ENCODE assay signal across 7 cellular contexts in genomic region chr1:104624538-104624937, GRCh38.
"Had no signal": no experiment of that assay in that cellular context is flagged by ENCODE, and none has a peak within 500 bp of the region (broad histone marks: within the 10 kb centered on the region; RNA-seq: fewer than 3 reads in every experiment).

No MANE protein-coding gene starts in this region.

- DNase-seq: GDM1, GF-D8 had no signal

- ATAC-seq: GM12878 had no signal

- H3K4me3 ChIP-seq: GM12878 had no signal

- FAIRE-seq: GM12878, GM12891, GM12892, GM18507, GM19239 had no signal
